ENCODE assay signal across 15 cellular contexts in genomic region chr22:43446881-43447280, GRCh38. TPM values are rescaled to one million over a fixed set of nuclear protein-coding genes. Genes with fewer than 3 reads are reported as not detected.
DNase-seq lines count a peak whose midpoint lies in the region; ATAC-seq and TF ChIP-seq lines count a peak whose summit lies in the region.
"Had no signal": no experiment of that assay in that cellular context is flagged by ENCODE, and none has a peak within 500 bp of the region (broad histone marks: within the 10 kb centered on the region; RNA-seq: fewer than 3 reads in every experiment).

No MANE protein-coding gene starts in this region.

- H3K27me3 ChIP-seq in GM23338 (ENCODE audit: insufficient read depth), result no peaks in the 10 kb centered on the region
- H3K27me3 ChIP-seq: MG63 had no signal

- peaks cover 9% of the 10 kb centered on the region; the same call in 1 of the 3 replicates for H3K4me1 Mint-ChIP-seq in GM23338
- H3K4me1 Mint-ChIP-seq: endodermal cell had no signal

- no peaks in the 10 kb centered on the region for H3K36me3 ChIP-seq in GM23338 (ENCODE audit: insufficient read depth)
- H3K36me3 ChIP-seq: heart left ventricle, MG63, pancreas had no signal

- no peaks in the 10 kb centered on the region for H3K9me2 ChIP-seq in GM23338 (ENCODE audit: insufficient read depth)

- no peak overlapping the region for H3K4me3 Mint-ChIP-seq in GM23338
- H3K4me3 Mint-ChIP-seq: activated B cell treated with CpG ODN at 0.5 μM for 24 hours; activated T-cell treated with anti-CD3 and anti-CD28 coated beads, Interleukin-2, amount 50 U/mL, for 72 hours; endodermal cell; memory B cell had no signal

- H3K27ac ChIP-seq in GM23338 (ENCODE audit: low read depth), result no peak overlapping the region
- H3K27ac ChIP-seq: heart left ventricle, pancreas had no signal

- no peaks in the 10 kb centered on the region for H3K36me3 Mint-ChIP-seq in GM23338 (ENCODE audit: low read depth)
- H3K36me3 Mint-ChIP-seq: memory B cell had no signal

- peak; percentile 32 for DNase-seq in H4 (ENCODE audit: low spot score)
- DNase-seq in NCI-H1930 (lab: John Stamatoyannopoulos, UW), result peak; percentile 13 to 17
- DNase-seq in RPMI8226, result peak; percentile 81
- DNase-seq in sciatic nerve (ENCODE audit: low spot score), result peak; percentile 43
- no peak for DNase-seq in SKM-1 (lab: John Stamatoyannopoulos, UW; ENCODE audit: unreplicated experiment)
- DNase-seq in GM23338 (ENCODE audit: low spot score), result no peak
- DNase-seq in Kasumi-1 (lab: John Stamatoyannopoulos, UW), result no peak
- DNase-seq: activated B cell treated with CpG ODN at 0.5 μM for 24 hours; activated T-cell treated with anti-CD3 and anti-CD28 coated beads, Interleukin-2, amount 50 U/mL, for 72 hours; aorta; endodermal cell; heart left ventricle; MG63; pancreas had no signal

- no peak overlapping the region for H3K27ac Mint-ChIP-seq in GM23338
- H3K27ac Mint-ChIP-seq: activated B cell treated with CpG ODN at 0.5 μM for 24 hours; activated T-cell treated with anti-CD3 and anti-CD28 coated beads, Interleukin-2, amount 50 U/mL, for 72 hours; endodermal cell; memory B cell had no signal

- H3K4me1 ChIP-seq in GM23338 (ENCODE audit: insufficient read depth), result no peaks in the 10 kb centered on the region
- H3K4me1 ChIP-seq: heart left ventricle, pancreas had no signal

- no peak for ATAC-seq in sciatic nerve
- ATAC-seq in GM23338, result no peak
- ATAC-seq: activated T-cell treated with anti-CD3 and anti-CD28 coated beads, Interleukin-2, amount 50 U/mL, for 72 hours had no signal

- H4K20me1 ChIP-seq in GM23338 (replicated peaks; ENCODE audit: insufficient read depth), result no peaks in the 10 kb centered on the region

- intact Hi-C loops in sciatic nerve (cut with DNase I), result no loop called here

- H3K9me3 Mint-ChIP-seq in GM23338, result no peaks in the 10 kb centered on the region
- H3K9me3 Mint-ChIP-seq: activated B cell treated with CpG ODN at 0.5 μM for 24 hours; activated T-cell treated with anti-CD3 and anti-CD28 coated beads, Interleukin-2, amount 50 U/mL, for 72 hours; endodermal cell; memory B cell had no signal

- no peak for TF ChIP-seq CTCF in GM23338 (conservative IDR thresholded peaks at IDR 0.05; ENCODE audit: low read depth in 2 of 2)

- H3K27me3 Mint-ChIP-seq in GM23338 (ENCODE audit: insufficient read depth, low read depth, poor library complexity), result peaks cover 4% of the 10 kb centered on the region

- H3F3A ChIP-seq in GM23338 (replicated peaks; ENCODE audit: low read depth), result no peaks in the 10 kb centered on the region

- H2AFZ ChIP-seq in GM23338, result no peak overlapping the region

- no peak overlapping the region for H3K4me3 ChIP-seq in GM23338
- H3K4me3 ChIP-seq: heart left ventricle, MG63, pancreas had no signal

- H3K79me2 ChIP-seq in GM23338 (replicated peaks; ENCODE audit: insufficient read depth), result no peaks in the 10 kb centered on the region

- no peak overlapping the region for H3K4me2 ChIP-seq in GM23338

TF ChIP-seq in GM23338, 12 proteins besides CTCF, POLR2A, EP300 and RAD21 (continues in another document):
- TF ChIP-seq STAT1 (IDR thresholded peaks at IDR 0.05; ENCODE audit: unreplicated experiment) (no peak), ZNF331 (CRISPR knock-in tag; IDR thresholded peaks at IDR 0.05; ENCODE audit: low read depth) (no peak), ETS1 (IDR thresholded peaks at IDR 0.05) (no peak), NANOG (IDR thresholded peaks at IDR 0.05; ENCODE audit: borderline replicate concordance) (no peak), EZH2phosphoT487 (IDR thresholded peaks at IDR 0.05; ENCODE audit: unreplicated experiment) (no peak), JUNB (IDR thresholded peaks at IDR 0.05; ENCODE audit: unreplicated experiment) (no peak), CREB1 (CRISPR knock-in tag; IDR thresholded peaks at IDR 0.05; ENCODE audit: low read depth) (no peak), ZNF114 (CRISPR knock-in tag; IDR thresholded peaks at IDR 0.05) (no peak), POLR2AphosphoS5 (IDR thresholded peaks at IDR 0.05; ENCODE audit: low read depth) (no peak), ZNF462 (CRISPR knock-in tag; IDR thresholded peaks at IDR 0.05) (no peak), EZH2 (IDR thresholded peaks at IDR 0.05; ENCODE audit: low read depth, unreplicated experiment) (no peak)

RNA-seq across cellular contexts. Expression of gene MPPED1, which starts 35.1 kb away (rescaled TPM):
- not detected in 2 replicates for total RNA-seq in H4 (2014; rRNA removed; shearing (Covaris generic))
- total RNA-seq in sciatic nerve, result 2.5 TPM
- total RNA-seq in GM23338 (2014; rRNA removed; shearing (Covaris generic)), result 0.12 and 0.56 TPM in 2 replicates
- not detected in 2 replicates for polyA plus RNA-seq in GM23338 (2016; fragmentation: Nextera tagmentation; extraction: Ambion mirVana)
- total RNA-seq: activated B cell treated with CpG ODN at 0.5 μM for 24 hours; activated T-cell treated with anti-CD3 and anti-CD28 coated beads, Interleukin-2, amount 50 U/mL, for 72 hours; aorta; pancreas had no signal
- polyA plus RNA-seq: aorta, heart left ventricle had no signal

Comparison
In these comparisons a context has a peak if more than half of its experiments do, and no peak if none do; other contexts are left out.
1. DNase-seq: peak in H4 (single experiment), NCI-H1930 (2 of 2), RPMI8226 (single experiment) and sciatic nerve (single experiment); none in SKM-1 (single experiment), GM23338 (single experiment) and Kasumi-1 (0 of 2).